Comparison of ENCODE assay signal across 8 cellular contexts in genomic region chr7:3200504-3200903, GRCh38.
DNase-seq lines count a peak whose midpoint lies in the region; ATAC-seq and TF ChIP-seq lines count a peak whose summit lies in the region.

No MANE protein-coding gene starts in this region.

- H3K79me2 ChIP-seq in DND-41 (ENCODE audit: insufficient read depth, low read length) = no peaks in the 10 kb centered on the region

- peak; percentile 33 for TF ChIP-seq CTCF in DND-41 (IDR thresholded peaks at IDR 0.05; ENCODE audit: borderline replicate concordance, extremely low read depth, low read length, poor library complexity, severe bottlenecking)
- peak; percentile 72 for TF ChIP-seq CTCF in astrocyte of the cerebellum (IDR thresholded peaks at IDR 0.05; ENCODE audit: low read depth, low read length, missing control alignments)
- TF ChIP-seq CTCF in dorsolateral prefrontal cortex (IDR thresholded peaks at IDR 0.05 in 54 of 56, conservative IDR thresholded peaks at IDR 0.05 in 2 of 56; ENCODE audit: low read depth in 1 of 56, partially characterized antibody in 56 of 56) = peak in 1 of 56 donors; percentile 18

- no peaks in the 10 kb centered on the region for H3K36me3 ChIP-seq in DND-41 (ENCODE audit: insufficient read depth, low read length)

- H3K9me3 ChIP-seq in DND-41 (ENCODE audit: insufficient read depth, low read length, severe bottlenecking) = no peaks in the 10 kb centered on the region

- no peak overlapping the region for H3K4me3 ChIP-seq in DND-41 (ENCODE audit: low read depth in 1 of 2, low read length in 2 of 2)
- no peak overlapping the region for H3K4me3 ChIP-seq in Jurkat, Clone E6-1 (ENCODE audit: low read length)
- no peak overlapping the region for H3K4me3 ChIP-seq in astrocyte of the cerebellum (ENCODE audit: low read depth, low read length)
- no peak overlapping the region for H3K4me3 ChIP-seq in dorsolateral prefrontal cortex

- H3K9me3 Mint-ChIP-seq in memory B cell = no peaks in the 10 kb centered on the region

- intact Hi-C loops in dorsolateral prefrontal cortex (cut with DNase I) = no loop called here

- peaks cover 7% of the 10 kb centered on the region for H3K4me1 Mint-ChIP-seq in memory B cell

- no peaks in the 10 kb centered on the region for H4K20me1 ChIP-seq in DND-41 (ENCODE audit: insufficient read depth, low read length)

- no peak overlapping the region for H3K4me3 Mint-ChIP-seq in memory B cell

- no peak overlapping the region for H3K9ac ChIP-seq in DND-41 (ENCODE audit: low read depth, low read length)

- H3K4me1 ChIP-seq in DND-41 (ENCODE audit: insufficient read depth, low read length) = no peaks in the 10 kb centered on the region

- no peak overlapping the region for H3K4me2 ChIP-seq in DND-41 (ENCODE audit: insufficient read depth, low read length)

- H3K36me3 Mint-ChIP-seq in memory B cell = no peaks in the 10 kb centered on the region

- H3K27me3 ChIP-seq in DND-41 (ENCODE audit: insufficient read depth, low read length, poor library complexity) = no peaks in the 10 kb centered on the region
- peaks cover 0 to 2% (median 0%) of the 10 kb centered on the region in 45 donors for H3K27me3 ChIP-seq in dorsolateral prefrontal cortex

- no peak overlapping the region for H2AFZ ChIP-seq in DND-41 (ENCODE audit: low read depth, low read length)

- DNase-seq in DND-41 (peak; percentile 7), astrocyte of the cerebellum (ENCODE audit: low read depth) (peak; percentile 37), memory B cell (ENCODE audit: low spot score in 2 of 2) (no peak), NCI-H345 (lab: John Stamatoyannopoulos, UW) (no peak), dorsolateral prefrontal cortex (no peak)
- DNase-seq in Jurkat, Clone E6-1 (ENCODE audit: low read depth, low spot score) = peak; percentile 3

- in situ Hi-C loops in astrocyte of the cerebellum (cut with HindIII; ENCODE audit: low sequenced_read_pairs) = no loop called here

- peaks cover 16% of the 10 kb centered on the region for H3K27me3 Mint-ChIP-seq in memory B cell

- H3K27ac ChIP-seq in DND-41 (ENCODE audit: low read length) (no peak overlapping the region), dorsolateral prefrontal cortex (no peak overlapping the region)

- ATAC-seq in DND-41 (ENCODE audit: insufficient read depth, low read depth) (no peak), memory B cell (ENCODE audit: low read depth) (peak; percentile 42), GM18520 (IDR thresholded peaks at IDR 0.05; ENCODE audit: unreplicated experiment) (no peak), GM19324 (IDR thresholded peaks at IDR 0.05; ENCODE audit: low FRiP score, unreplicated experiment) (no peak)

- no peak overlapping the region for H3K27ac Mint-ChIP-seq in memory B cell

Comparison
In these comparisons a context has a peak if more than half of its experiments do, and no peak if none do; other contexts are left out.
1. DNase-seq: peak in DND-41 (single experiment), Jurkat, Clone E6-1 (single experiment) and astrocyte of the cerebellum (single experiment); none in memory B cell (0 of 2), NCI-H345 (single experiment) and dorsolateral prefrontal cortex (0 of 10).